ENCODE assay signal across 23 cellular contexts in genomic region chr2:240864475-240864874, GRCh38. TPM values are rescaled to one million over a fixed set of nuclear protein-coding genes. Genes with fewer than 3 reads are reported as not detected.
DNase-seq lines count a peak whose midpoint lies in the region; ATAC-seq, FAIRE-seq and TF ChIP-seq lines count a peak whose summit lies in the region.
"Had no signal": no experiment of that assay in that cellular context is flagged by ENCODE, and none has a peak within 500 bp of the region (broad histone marks: within the 10 kb centered on the region; RNA-seq: fewer than 3 reads in every experiment).

No MANE protein-coding gene starts in this region.

- H2AFZ ChIP-seq in HepG2 (ENCODE audit: low read length), result no peak overlapping the region
- H2AFZ ChIP-seq: GM23338 had no signal

- in situ Hi-C loops in HepG2 (cut with HindIII; ENCODE audit: extremely low pct_ligation_motif_present, low pct_unique_long_range_greater_than_20kb), result loop anchor here (25.0 kb wide), 1 partner anchor 773 kb away; the partner anchor contains the start of genes ATG4B and THAP4

- peak overlapping the region; percentile 62 for H3K27ac ChIP-seq in HepG2 (ENCODE audit: extremely low read length, insufficient read depth, low read length)

- no peak overlapping the region for H3K27ac Mint-ChIP-seq in natural killer cell
- H3K27ac Mint-ChIP-seq: CD4-positive, alpha-beta memory T cell; GM23338; H9 had no signal

- no peak for TF ChIP-seq CTCF in HepG2 (CRISPR knock-in tag; IDR thresholded peaks at IDR 0.05)
- TF ChIP-seq CTCF in mucosa of descending colon (IDR thresholded peaks at IDR 0.05), result no peak
- no peak for TF ChIP-seq CTCF in natural killer cell (IDR thresholded peaks at IDR 0.05)

- H3K4me1 Mint-ChIP-seq in natural killer cell, result peaks cover 0 to 5% of the 10 kb centered on the region in 2 donors
- H3K4me1 Mint-ChIP-seq: CD4-positive, alpha-beta memory T cell; GM23338; H9 had no signal

- WGBS in HepG2 (ENCODE audit: low lambda C conversion rate), result 0% methylated on average over 3 of the region's 3 CpGs

- peaks cover 85% of the 10 kb centered on the region for H3K4me1 ChIP-seq in HepG2 (ENCODE audit: insufficient read depth, low read length)
- peaks cover 9% of the 10 kb centered on the region for H3K4me1 ChIP-seq in mucosa of descending colon (ENCODE audit: low read depth)

- no TSS peak for BruUV-seq in HepG2 (replicated peaks; lab: Mats Ljungman, UMichigan)

- POLR2A ChIA-PET in HepG2 (lab: Yijun Ruan, JAX), result interaction anchor here (0.7 to 1.3 kb wide), 3 partner anchors 10 to 441 kb away, joined by 3 to 8 read pairs (median 6); no protein-coding TSS in a partner anchor

- intact Hi-C loops in left colon (cut with DNase I, micrococcal nuclease), result no loop called here
- intact Hi-C loops in HepG2 (cut with micrococcal nuclease; ENCODE audit: unreplicated experiment), result no loop called here
- intact Hi-C loops in mucosa of descending colon (cut with DNase I, micrococcal nuclease), result no loop called here
- intact Hi-C loops in natural killer cell (cut with micrococcal nuclease), result no loop called here

- H3K9me3 ChIP-seq in HepG2 (ENCODE audit: low read length), result no peaks in the 10 kb centered on the region
- H3K9me3 ChIP-seq in mucosa of descending colon, result no peaks in the 10 kb centered on the region

- CTCF ChIA-PET in HepG2 (lab: Yijun Ruan, JAX; ENCODE audit: low intra/inter-chr PET ratio, low total read pairs), result no interaction called here

- H3K4me3 ChIP-seq in HepG2 (replicated peaks in 1 of 3; ENCODE audit: insufficient read depth in 1 of 3, low read depth in 2 of 3, low read length in 3 of 3) (no peak overlapping the region), mucosa of descending colon (no peak overlapping the region)
- H3K4me3 ChIP-seq: GM23338 had no signal

- H3K27me3 ChIP-seq in HepG2 (ENCODE audit: control insufficient read depth in 1 of 2, insufficient read depth in 2 of 2, low read length in 2 of 2), result peaks cover 0 to 2% of the 10 kb centered on the region in 2 experiments; a peak in 1 of 5 replicates

- TF ChIP-seq POLR2A in HepG2 (IDR thresholded peaks at IDR 0.05; ENCODE audit: insufficient read depth in 1 of 2, low read depth in 2 of 2, low read length in 2 of 2), result no peak

- DNase-seq in left colon, result no peak
- DNase-seq in HepG2 (ENCODE audit: low spot score), result peak; percentile 66
- no peak for DNase-seq in mucosa of descending colon
- DNase-seq in EL, result no peak
- no peak for DNase-seq in natural killer cell
- DNase-seq in stimulated activated CD4-positive, alpha-beta T cell treated with anti-CD3 and anti-CD28 coated beads, Interleukin-4, amount 100 ng/mL, for 24 hours, result no peak
- DNase-seq: C1 segment of cervical spinal cord; Calu3; CD4-positive, alpha-beta memory T cell; COR-L47; DMS53; DMS79 treated with DMSO at 0.1 percent for 48 hours; H9 had no signal

- H3K9ac ChIP-seq in HepG2 (ENCODE audit: insufficient read depth, low read depth, low read length), result no peak overlapping the region

- FAIRE-seq in HepG2 (lab: Jason Lieb, UNC), result peak; percentile 87
- FAIRE-seq: G401.6, GM12892, GM19239 had no signal

- TF ChIP-seq RAD21 in HepG2 (CRISPR knock-in tag; IDR thresholded peaks at IDR 0.05), result no peak

- H3K36me3 ChIP-seq in HepG2 (replicated peaks in 1 of 2; ENCODE audit: control insufficient read depth in 1 of 2, insufficient read depth in 2 of 2, low read length in 2 of 2) (no peaks in the 10 kb centered on the region), mucosa of descending colon (ENCODE audit: low read depth) (no peaks in the 10 kb centered on the region)

- no peaks in the 10 kb centered on the region for H3K9me3 Mint-ChIP-seq in natural killer cell
- H3K9me3 Mint-ChIP-seq: CD4-positive, alpha-beta memory T cell; GM23338; H9 had no signal

- H4K20me1 ChIP-seq in HepG2 (ENCODE audit: insufficient read depth, low read length), result no peaks in the 10 kb centered on the region

- ATAC-seq in left colon (peak; percentile 43), HepG2 (peak; percentile 76), mucosa of descending colon (peak; percentile 35), natural killer cell (no peak)
- ATAC-seq: GM23338, HCT116 had no signal

- H3K4me2 ChIP-seq in HepG2 (ENCODE audit: low read depth, low read length), result peak overlapping the region; percentile 46
- H3K4me2 ChIP-seq: GM23338 had no signal

- H3K79me2 ChIP-seq in HepG2 (ENCODE audit: insufficient read depth, low read length), result no peaks in the 10 kb centered on the region

- no peak overlapping the region for H3K4me3 Mint-ChIP-seq in natural killer cell
- H3K4me3 Mint-ChIP-seq: GM23338, H9 had no signal

- H3K36me3 Mint-ChIP-seq in natural killer cell, result no peaks in the 10 kb centered on the region
- H3K36me3 Mint-ChIP-seq: CD4-positive, alpha-beta memory T cell had no signal

- peaks cover 0 to 9% of the 10 kb centered on the region in 2 donors for H3K27me3 Mint-ChIP-seq in natural killer cell (ENCODE audit: low read depth in 2 of 2)

- TF ChIP-seq EP300 in HepG2 (IDR thresholded peaks at IDR 0.05; ENCODE audit: low read depth in 2 of 2, low read length in 2 of 2) (peak in 1 of 2 experiments; percentile 67; a peak in 1 of 4 replicates), HepG2 (CRISPR knock-in tag; IDR thresholded peaks at IDR 0.05; ENCODE audit: borderline replicate concordance) (no peak)

RNA-seq across cellular contexts. Expression of gene AGXT, which starts 4.1 kb away (rescaled TPM):
- total RNA-seq in left colon (1 to 10 TPM in 1 of 2 donors, under 1 TPM in 1; 0.59 to 3.0 TPM), HepG2 (2016; rRNA removed; fragmentation: Illumina TruSeq; extraction: Trizol) (30.5 and 41.9 TPM in 2 replicates), mucosa of descending colon (1 to 10 TPM in 2 of 3 donors, under 1 TPM in 1; 0.22 to 4.1 (median 1.0) TPM), natural killer cell (not detected)
- 13.0 and 14.7 TPM in 2 replicates for total RNA-seq in HepG2 (2016; cell fraction: cytosol; rRNA removed; fragmentation: Illumina TruSeq; extraction: Trizol; ENCODE audit: low read depth)
- total RNA-seq in HepG2 (2016; cell fraction: insoluble cytoplasmic fraction; rRNA removed; fragmentation: Illumina TruSeq; extraction: Trizol), result 26.6 and 43.3 TPM in 2 replicates
- 16.6 and 19.6 TPM in 2 replicates for total RNA-seq in HepG2 (2016; cell fraction: membrane; rRNA removed; fragmentation: Illumina TruSeq; extraction: Trizol)
- total RNA-seq in HepG2 (2016; cell fraction: nucleus; rRNA removed; fragmentation: Illumina TruSeq; extraction: Trizol), result 38.2 and 44.0 TPM in 2 replicates
- polyA plus RNA-seq in HepG2 (2011; rRNA removed), result 96.1 and 133 TPM in 2 replicates
- polyA plus RNA-seq in HepG2 (2011; cell fraction: cytosol; rRNA removed), result 35.6 and 52.0 TPM in 2 replicates
- 938 and 1,041 TPM in 2 replicates for polyA plus RNA-seq in HepG2 (2011; cell fraction: nucleus; rRNA removed)
- 57.7 and 74.1 TPM in 2 replicates for polyA plus RNA-seq in HepG2 (2012)
- 16.7 and 17.4 TPM in 2 replicates for polyA plus RNA-seq in HepG2 (2016; cell fraction: cytosol; fragmentation: Illumina TruSeq; extraction: Trizol; ENCODE audit: low read depth)
- polyA plus RNA-seq in HepG2 (2016; cell fraction: insoluble cytoplasmic fraction; fragmentation: Illumina TruSeq; extraction: Trizol; ENCODE audit: low read depth), result 26.4 and 36.5 TPM in 2 replicates
- polyA plus RNA-seq in HepG2 (2016; cell fraction: membrane; fragmentation: Illumina TruSeq; extraction: Trizol; ENCODE audit: low read depth), result 15.2 and 17.5 TPM in 2 replicates
- 101 and 109 TPM in 2 replicates for polyA plus RNA-seq in HepG2 (2016; cell fraction: nucleus; fragmentation: Illumina TruSeq; extraction: Trizol; ENCODE audit: insufficient read depth, low read depth)
- polyA minus RNA-seq in HepG2 (2011; rRNA and poly(A)+ RNA removed; ENCODE audit: low replicate concordance), result 67.0 TPM in 1 of 2 replicates, not detected in the other
- 22.8 and 31.0 TPM in 2 replicates for polyA minus RNA-seq in HepG2 (2011; cell fraction: cytosol; rRNA and poly(A)+ RNA removed)
- 64.6 and 66.1 TPM in 2 replicates for polyA minus RNA-seq in HepG2 (2011; cell fraction: nucleus; rRNA and poly(A)+ RNA removed)
- total RNA-seq: A172; A673; Calu3; CD4-positive, alpha-beta memory T cell; Daoy; GM23338; H4; H9 had no signal
- polyA plus RNA-seq: BJ; CD4-positive, alpha-beta memory T cell; GM23338 had no signal

RNA-seq across cellular contexts. Expression of gene MAB21L4, which starts 31.5 kb away (rescaled TPM):
- total RNA-seq in left colon (10 to 100 TPM in 1 of 2 donors, 1 to 10 TPM in 1; 4.5 to 11.8 TPM), HepG2 (2016; rRNA removed; fragmentation: Illumina TruSeq; extraction: Trizol) (13.5 and 14.0 TPM in 2 replicates), mucosa of descending colon (10 to 100 TPM in 1 of 3 donors, 1 to 10 TPM in 2; 3.3 to 13.2 (median 8.1) TPM), natural killer cell (not detected)
- total RNA-seq in HepG2 (2016; cell fraction: cytosol; rRNA removed; fragmentation: Illumina TruSeq; extraction: Trizol; ENCODE audit: low read depth), result 3.1 and 3.7 TPM in 2 replicates
- total RNA-seq in HepG2 (2016; cell fraction: insoluble cytoplasmic fraction; rRNA removed; fragmentation: Illumina TruSeq; extraction: Trizol), result 11.5 and 15.3 TPM in 2 replicates
- total RNA-seq in HepG2 (2016; cell fraction: membrane; rRNA removed; fragmentation: Illumina TruSeq; extraction: Trizol), result 10.1 and 12.0 TPM in 2 replicates
- total RNA-seq in HepG2 (2016; cell fraction: nucleus; rRNA removed; fragmentation: Illumina TruSeq; extraction: Trizol), result 8.9 and 10.1 TPM in 2 replicates
- 3.0 and 3.6 TPM in 2 replicates for polyA plus RNA-seq in HepG2 (2011; rRNA removed)
- polyA plus RNA-seq in HepG2 (2011; cell fraction: cytosol; rRNA removed), result 2.4 and 4.2 TPM in 2 replicates
- polyA plus RNA-seq in HepG2 (2011; cell fraction: nucleus; rRNA removed), result 8.9 and 9.1 TPM in 2 replicates
- 2.1 and 4.1 TPM in 2 replicates for polyA plus RNA-seq in HepG2 (2012)
- polyA plus RNA-seq in HepG2 (2016; cell fraction: cytosol; fragmentation: Illumina TruSeq; extraction: Trizol; ENCODE audit: low read depth), result 3.4 TPM in 2 replicates
- polyA plus RNA-seq in HepG2 (2016; cell fraction: insoluble cytoplasmic fraction; fragmentation: Illumina TruSeq; extraction: Trizol; ENCODE audit: low read depth), result 11.8 and 13.7 TPM in 2 replicates
- polyA plus RNA-seq in HepG2 (2016; cell fraction: membrane; fragmentation: Illumina TruSeq; extraction: Trizol; ENCODE audit: low read depth), result 8.3 and 8.8 TPM in 2 replicates
- polyA plus RNA-seq in HepG2 (2016; cell fraction: nucleus; fragmentation: Illumina TruSeq; extraction: Trizol; ENCODE audit: insufficient read depth, low read depth), result 15.9 and 16.1 TPM in 2 replicates
- 5.4 TPM in 1 of 2 replicates, not detected in the other for polyA minus RNA-seq in HepG2 (2011; rRNA and poly(A)+ RNA removed; ENCODE audit: low replicate concordance)
- polyA minus RNA-seq in HepG2 (2011; cell fraction: cytosol; rRNA and poly(A)+ RNA removed), result 1.8 and 2.0 TPM in 2 replicates
- 1.3 and 2.5 TPM in 2 replicates for polyA minus RNA-seq in HepG2 (2011; cell fraction: nucleus; rRNA and poly(A)+ RNA removed)
- total RNA-seq: A172; A673; CD4-positive, alpha-beta memory T cell; Daoy; GM23338; H4 had no signal
- polyA plus RNA-seq: BJ; CD4-positive, alpha-beta memory T cell; GM23338 had no signal

RNA-seq across cellular contexts. Expression of gene CROCC2, which starts 41.7 kb away (rescaled TPM):
- under 1 TPM in 1 of 2 donors, not detected in 1; 0.06 TPM for total RNA-seq in left colon
- not detected in 2 replicates for total RNA-seq in HepG2 (2016; rRNA removed; fragmentation: Illumina TruSeq; extraction: Trizol)
- not detected in 2 replicates for total RNA-seq in HepG2 (2016; cell fraction: cytosol; rRNA removed; fragmentation: Illumina TruSeq; extraction: Trizol; ENCODE audit: low read depth)
- 0.02 TPM in 1 of 2 replicates, not detected in the other for total RNA-seq in HepG2 (2016; cell fraction: insoluble cytoplasmic fraction; rRNA removed; fragmentation: Illumina TruSeq; extraction: Trizol)
- not detected in 2 replicates for total RNA-seq in HepG2 (2016; cell fraction: membrane; rRNA removed; fragmentation: Illumina TruSeq; extraction: Trizol)
- total RNA-seq in HepG2 (2016; cell fraction: nucleus; rRNA removed; fragmentation: Illumina TruSeq; extraction: Trizol), result not detected in 2 replicates
- not detected in 2 replicates for polyA plus RNA-seq in HepG2 (2011; rRNA removed)
- not detected in 2 replicates for polyA plus RNA-seq in HepG2 (2011; cell fraction: cytosol; rRNA removed)
- 0.03 TPM in 1 of 2 replicates, not detected in the other for polyA plus RNA-seq in HepG2 (2011; cell fraction: nucleus; rRNA removed)
- polyA plus RNA-seq in HepG2 (2012), result 0.13 and 0.15 TPM in 2 replicates
- not detected in 2 replicates for polyA plus RNA-seq in HepG2 (2016; cell fraction: cytosol; fragmentation: Illumina TruSeq; extraction: Trizol; ENCODE audit: low read depth)
- not detected in 2 replicates for polyA plus RNA-seq in HepG2 (2016; cell fraction: insoluble cytoplasmic fraction; fragmentation: Illumina TruSeq; extraction: Trizol; ENCODE audit: low read depth)
- polyA plus RNA-seq in HepG2 (2016; cell fraction: membrane; fragmentation: Illumina TruSeq; extraction: Trizol; ENCODE audit: low read depth), result not detected in 2 replicates
- polyA plus RNA-seq in HepG2 (2016; cell fraction: nucleus; fragmentation: Illumina TruSeq; extraction: Trizol; ENCODE audit: insufficient read depth, low read depth), result not detected in 2 replicates
- polyA minus RNA-seq in HepG2 (2011; rRNA and poly(A)+ RNA removed; ENCODE audit: low replicate concordance), result not detected in 2 replicates
- polyA minus RNA-seq in HepG2 (2011; cell fraction: cytosol; rRNA and poly(A)+ RNA removed), result not detected in 2 replicates
- not detected in 2 replicates for polyA minus RNA-seq in HepG2 (2011; cell fraction: nucleus; rRNA and poly(A)+ RNA removed)
- total RNA-seq in mucosa of descending colon, result under 1 TPM in 2 of 3 donors, not detected in 1; 0.07 to 0.19 TPM
- total RNA-seq in natural killer cell, result under 1 TPM in 1 of 3 donors, not detected in 2; 0.14 TPM
- total RNA-seq: A172; A673; Calu3; CD4-positive, alpha-beta memory T cell; Daoy; GM23338; H4; H9 had no signal
- polyA plus RNA-seq: BJ; CD4-positive, alpha-beta memory T cell; GM23338 had no signal

RNA-seq across cellular contexts. Expression of gene KIF1A, which starts 44.5 kb away (rescaled TPM):
- total RNA-seq in left colon (1 to 10 TPM; 2.1 to 2.2 TPM), HepG2 (2016; rRNA removed; fragmentation: Illumina TruSeq; extraction: Trizol) (0.24 TPM in 1 of 2 replicates, not detected in the other), mucosa of descending colon (10 to 100 TPM in 1 of 3 donors, 1 to 10 TPM in 2; 1.5 to 17.2 (median 1.9) TPM), natural killer cell (under 1 TPM in 1 of 3 donors, not detected in 2; 0.09 TPM)
- total RNA-seq in HepG2 (2016; cell fraction: cytosol; rRNA removed; fragmentation: Illumina TruSeq; extraction: Trizol; ENCODE audit: low read depth), result not detected in 2 replicates
- 0.13 and 0.32 TPM in 2 replicates for total RNA-seq in HepG2 (2016; cell fraction: insoluble cytoplasmic fraction; rRNA removed; fragmentation: Illumina TruSeq; extraction: Trizol)
- total RNA-seq in HepG2 (2016; cell fraction: membrane; rRNA removed; fragmentation: Illumina TruSeq; extraction: Trizol), result not detected in 2 replicates
- total RNA-seq in HepG2 (2016; cell fraction: nucleus; rRNA removed; fragmentation: Illumina TruSeq; extraction: Trizol), result not detected in 2 replicates
- polyA plus RNA-seq in HepG2 (2011; rRNA removed), result 0.01 and 0.03 TPM in 2 replicates
- polyA plus RNA-seq in HepG2 (2011; cell fraction: cytosol; rRNA removed), result 0.01 TPM in 1 of 2 replicates, not detected in the other
- polyA plus RNA-seq in HepG2 (2011; cell fraction: nucleus; rRNA removed), result 0.19 and 0.21 TPM in 2 replicates
- 0.19 TPM in 1 of 2 replicates, not detected in the other for polyA plus RNA-seq in HepG2 (2012)
- not detected in 2 replicates for polyA plus RNA-seq in HepG2 (2016; cell fraction: cytosol; fragmentation: Illumina TruSeq; extraction: Trizol; ENCODE audit: low read depth)
- polyA plus RNA-seq in HepG2 (2016; cell fraction: insoluble cytoplasmic fraction; fragmentation: Illumina TruSeq; extraction: Trizol; ENCODE audit: low read depth), result not detected in 2 replicates
- polyA plus RNA-seq in HepG2 (2016; cell fraction: membrane; fragmentation: Illumina TruSeq; extraction: Trizol; ENCODE audit: low read depth), result not detected in 2 replicates
- not detected in 2 replicates for polyA plus RNA-seq in HepG2 (2016; cell fraction: nucleus; fragmentation: Illumina TruSeq; extraction: Trizol; ENCODE audit: insufficient read depth, low read depth)
- polyA minus RNA-seq in HepG2 (2011; rRNA and poly(A)+ RNA removed; ENCODE audit: low replicate concordance), result 0.04 and 0.14 TPM in 2 replicates
- not detected in 2 replicates for polyA minus RNA-seq in HepG2 (2011; cell fraction: cytosol; rRNA and poly(A)+ RNA removed)
- 0.37 TPM in 1 of 2 replicates, not detected in the other for polyA minus RNA-seq in HepG2 (2011; cell fraction: nucleus; rRNA and poly(A)+ RNA removed)
- total RNA-seq: CD4-positive, alpha-beta memory T cell had no signal
- polyA plus RNA-seq: CD4-positive, alpha-beta memory T cell had no signal

Comparison
In these comparisons a context has a peak if more than half of its experiments do, and no peak if none do; other contexts are left out.
1. ATAC-seq: peak in left colon (single experiment), HepG2 (single experiment) and mucosa of descending colon (single experiment); none in natural killer cell (0 of 3).
2. RNA of gene MAB21L4, which starts 31.5 kb away (total RNA-seq): 3.1 to 15.3 TPM in HepG2, 4.5 to 11.8 TPM in left colon and 3.3 to 13.2 TPM in mucosa of descending colon; not detected in natural killer cell; every median in the first group is over 4 times any median in the second.